ENCODE assay signal across 9 cellular contexts in the genomic region with DNA sequence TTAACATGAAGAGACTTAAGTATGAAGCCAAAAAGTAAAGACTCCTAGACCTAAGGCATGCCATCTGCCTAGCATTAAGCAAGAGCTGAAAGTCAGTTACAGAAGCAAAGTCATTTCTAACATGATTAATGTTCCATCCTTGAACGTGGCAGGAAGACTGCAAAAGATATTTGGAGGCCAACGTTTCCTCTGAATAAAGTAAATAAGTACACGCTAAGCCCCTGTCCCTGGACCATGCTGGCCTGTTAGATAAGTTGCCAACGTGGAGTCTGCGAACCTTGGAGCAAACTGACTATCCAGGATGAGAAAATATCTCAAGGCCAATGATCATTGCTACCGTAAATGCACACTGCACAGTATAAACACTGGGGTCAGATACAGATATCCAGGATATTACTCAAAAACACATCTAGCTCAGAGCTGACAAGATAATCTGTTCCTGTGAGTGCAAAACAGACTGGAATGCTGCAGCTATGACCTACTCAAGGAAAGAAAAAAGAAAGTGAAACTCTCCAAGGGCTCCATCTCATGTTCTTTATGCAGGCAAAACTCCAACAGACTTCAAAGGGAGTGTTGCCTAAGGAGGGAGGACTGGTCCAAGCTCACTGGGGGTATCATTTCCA.
DNase-seq lines count a peak whose midpoint lies in the region.
"Had no signal": no experiment of that assay in that cellular context is flagged by ENCODE, and none has a peak within 500 bp of the region (broad histone marks: within the 10 kb centered on the region; RNA-seq: fewer than 3 reads in every experiment).

No MANE protein-coding gene starts in this region.

- peaks cover 0 to 19% (median 13%) of the 10 kb centered on the region in 5 donors for H3K4me1 ChIP-seq in subcutaneous abdominal adipose tissue (ENCODE audit: control insufficient read depth in 5 of 5, insufficient read depth in 5 of 5, low read length in 5 of 5)

- no peaks in the 10 kb centered on the region for H3K27me3 ChIP-seq in subcutaneous abdominal adipose tissue (ENCODE audit: control insufficient read depth in 5 of 5, insufficient read depth in 4 of 5, low read length in 5 of 5)

- peak; percentile 15 for DNase-seq in KG1 (lab: John Stamatoyannopoulos, UW)
- DNase-seq in astrocyte of the hippocampus (ENCODE audit: low read depth, low spot score) = peak; percentile 66
- peak; percentile 8 for DNase-seq in kidney tubule cell (ENCODE audit: low spot score)
- DNase-seq in GOT3 (lab: John Stamatoyannopoulos, UW) = no peak
- no peak for DNase-seq in RPMI8226
- no peak for DNase-seq in G401 (ENCODE audit: low spot score)
- DNase-seq: amniotic stem cell; stimulated activated naive CD8-positive, alpha-beta T cell treated with anti-CD3 and anti-CD28 coated beads, Interleukin-15, amount 100 ng/mL, for 72 hours had no signal

- H3K27ac ChIP-seq in subcutaneous abdominal adipose tissue (ENCODE audit: low read depth, low read length) = peak overlapping the region; percentile 48

- in situ Hi-C loops in G401 (cut with HindIII; ENCODE audit: low sequenced_read_pairs) = no loop called here

- peak overlapping the region; percentile 18 to 66 (median 49) for H3K4me3 ChIP-seq in subcutaneous abdominal adipose tissue (ENCODE audit: low read depth in 1 of 5, low read length in 5 of 5)

- H3K36me3 ChIP-seq in subcutaneous abdominal adipose tissue (ENCODE audit: control insufficient read depth in 5 of 5, insufficient read depth in 5 of 5, low read length in 5 of 5) = no peaks in the 10 kb centered on the region

- H3K9ac ChIP-seq in subcutaneous abdominal adipose tissue (ENCODE audit: low read length in 5 of 5) = peak overlapping the region in 2 of 5 donors; percentile 17 to 23

- no peaks in the 10 kb centered on the region for H3K9me3 ChIP-seq in subcutaneous abdominal adipose tissue (ENCODE audit: control insufficient read depth in 5 of 5, low read length in 5 of 5)

Comparison
In these comparisons a context has a peak if more than half of its experiments do, and no peak if none do; other contexts are left out.
1. DNase-seq: peak in KG1 (single experiment), astrocyte of the hippocampus (single experiment) and kidney tubule cell (single experiment); none in GOT3 (single experiment), RPMI8226 (single experiment) and G401 (single experiment).